In genomic region chr19:4337906-4338440, GRCh38 we compare ENCODE assay signal across 8 cellular contexts. TPM values are rescaled to one million over a fixed set of nuclear protein-coding genes. Genes with fewer than 3 reads are reported as not detected.
DNase-seq lines count a peak whose midpoint lies in the region; TF ChIP-seq lines count a peak whose summit lies in the region.

No MANE protein-coding gene starts in this region.

- H3K4me1 ChIP-seq in HUES48 (ENCODE audit: control insufficient read depth, insufficient read depth, low read length) (peaks cover 9% of the 10 kb centered on the region; the same call in 1 of the 2 replicates), vagina (peaks cover 11% of the 10 kb centered on the region)

- TF ChIP-seq POLR2A in vagina (IDR thresholded peaks at IDR 0.05): no peak

- intact Hi-C loops in vagina (cut with DNase I): no loop called here

- H3K27me3 ChIP-seq in AG04450 (ENCODE audit: control insufficient read depth, insufficient read depth, low read length) (no peaks in the 10 kb centered on the region), HUES48 (ENCODE audit: control insufficient read depth, insufficient read depth, low read length) (no peaks in the 10 kb centered on the region), brain microvascular endothelial cell (replicated peaks) (no peaks in the 10 kb centered on the region), vagina (no peaks in the 10 kb centered on the region)

- H3K9ac ChIP-seq in HUES48 (ENCODE audit: low read depth, low read length): no peak overlapping the region

- in situ Hi-C loops in brain microvascular endothelial cell (cut with HindIII; ENCODE audit: low pct_ligation_motif_present, low sequenced_read_pairs): no loop called here

- H3K4me3 ChIP-seq in AG04450 (ENCODE audit: low read depth, low read length): peak overlapping the region; percentile 55
- peak overlapping the region; percentile 42 for H3K4me3 ChIP-seq in HUES48 (ENCODE audit: low read depth, low read length)
- peak overlapping the region; percentile 40 for H3K4me3 ChIP-seq in brain microvascular endothelial cell (ENCODE audit: low read depth, low read length)
- H3K4me3 ChIP-seq in vagina: peak overlapping the region; percentile 49 to 57

- no peaks in the 10 kb centered on the region for H3K36me3 ChIP-seq in HUES48 (ENCODE audit: control insufficient read depth, insufficient read depth, low read length)
- H3K36me3 ChIP-seq in brain microvascular endothelial cell (replicated peaks): no peaks in the 10 kb centered on the region
- no peaks in the 10 kb centered on the region for H3K36me3 ChIP-seq in vagina

- H3K27ac ChIP-seq in AG04450 (ENCODE audit: low read depth, low read length): peak overlapping the region; percentile 21
- peak overlapping the region; percentile 57 for H3K27ac ChIP-seq in HUES48 (ENCODE audit: low read depth, low read length)
- no peak overlapping the region for H3K27ac ChIP-seq in brain microvascular endothelial cell
- peak overlapping the region; percentile 78 for H3K27ac ChIP-seq in vagina

- CTCF ChIA-PET in AG04450 (lab: Charles Lee): interaction anchor here (0.6 to 1.1 kb wide), 2 partner anchors 17 to 63 kb away, joined by 3 read pairs; no protein-coding TSS in a partner anchor

- TF ChIP-seq CTCF in AG04450 (IDR thresholded peaks at IDR 0.05; ENCODE audit: low read depth, low read length): no peak
- no peak for TF ChIP-seq CTCF in brain microvascular endothelial cell (IDR thresholded peaks at IDR 0.05; ENCODE audit: low read depth, low read length, missing control alignments)
- no peak for TF ChIP-seq CTCF in vagina (IDR thresholded peaks at IDR 0.05)

- DNase-seq in AG04450 (ENCODE audit: low read depth, low spot score) (no peak), brain microvascular endothelial cell (no peak), lung microvascular endothelial cell (ENCODE audit: low read depth in 2 of 2) (peak; percentile 40 to 66), vagina (ENCODE audit: extremely low spot score in 2 of 2) (no peak), dedifferentiated amniotic fluid mesenchymal stem cell (ENCODE audit: extremely low spot score) (no peak), SK-N-DZ (ENCODE audit: low spot score) (no peak)
- no peak for DNase-seq in central memory CD4-positive, alpha-beta T cell

- H3K9me3 ChIP-seq in AG04450 (ENCODE audit: control insufficient read depth, insufficient read depth, low read length) (no peaks in the 10 kb centered on the region), HUES48 (ENCODE audit: control insufficient read depth, insufficient read depth, low read length) (no peaks in the 10 kb centered on the region), vagina (no peaks in the 10 kb centered on the region)

- POLR2A ChIA-PET in AG04450 (lab: Yijun Ruan, JAX): interaction anchor here (1.1 kb wide), 1 partner anchor 10 kb away, joined by 3 read pairs; no protein-coding TSS in a partner anchor

RNA-seq across cellular contexts. Expression of gene STAP2, which starts 0.7 kb away (rescaled TPM):
- 5.3 and 7.4 TPM in 2 replicates for polyA plus RNA-seq in AG04450 (2011; rRNA removed)
- 5.3 and 7.5 TPM in 2 replicates for polyA minus RNA-seq in AG04450 (2011; rRNA and poly(A)+ RNA removed)
- total RNA-seq in lung microvascular endothelial cell: 28.8 and 36.1 TPM in 2 replicates
- total RNA-seq in vagina: 29.2 TPM
- 3.9 and 6.6 TPM in 2 replicates for polyA plus RNA-seq in SK-N-DZ (2014; cell fraction: cytosol; rRNA removed)
- 3.0 and 7.3 TPM in 2 replicates for polyA plus RNA-seq in SK-N-DZ (2014; cell fraction: nucleus; rRNA removed)

RNA-seq across cellular contexts. Expression of gene MPND, which starts 5.4 kb away (rescaled TPM):
- polyA plus RNA-seq in AG04450 (2011; rRNA removed): 5.1 and 6.5 TPM in 2 replicates
- polyA minus RNA-seq in AG04450 (2011; rRNA and poly(A)+ RNA removed): 6.7 TPM in 2 replicates
- 5.2 and 7.7 TPM in 2 replicates for total RNA-seq in lung microvascular endothelial cell
- total RNA-seq in vagina: 10.1 TPM
- 8.7 and 15.5 TPM in 2 replicates for polyA plus RNA-seq in SK-N-DZ (2014; cell fraction: cytosol; rRNA removed)
- polyA plus RNA-seq in SK-N-DZ (2014; cell fraction: nucleus; rRNA removed): 14.1 and 19.4 TPM in 2 replicates

RNA-seq across cellular contexts. Expression of gene FSD1, which starts 33.6 kb away (rescaled TPM):
- polyA plus RNA-seq in AG04450 (2011; rRNA removed): 6.8 and 8.9 TPM in 2 replicates
- polyA minus RNA-seq in AG04450 (2011; rRNA and poly(A)+ RNA removed): 9.4 and 9.6 TPM in 2 replicates
- 2.2 and 10.2 TPM in 2 replicates for total RNA-seq in lung microvascular endothelial cell
- total RNA-seq in vagina: 1.7 TPM
- 127 and 150 TPM in 2 replicates for polyA plus RNA-seq in SK-N-DZ (2014; cell fraction: cytosol; rRNA removed)
- polyA plus RNA-seq in SK-N-DZ (2014; cell fraction: nucleus; rRNA removed): 340 and 346 TPM in 2 replicates

RNA-seq across cellular contexts. Expression of gene TMIGD2, which starts 35.8 kb away (rescaled TPM):
- polyA plus RNA-seq in AG04450 (2011; rRNA removed): not detected in 2 replicates
- polyA minus RNA-seq in AG04450 (2011; rRNA and poly(A)+ RNA removed): not detected in 2 replicates
- total RNA-seq in lung microvascular endothelial cell (not detected in 2 replicates), vagina (not detected)
- polyA plus RNA-seq in SK-N-DZ (2014; cell fraction: cytosol; rRNA removed): 11.5 and 13.9 TPM in 2 replicates
- polyA plus RNA-seq in SK-N-DZ (2014; cell fraction: nucleus; rRNA removed): 0.60 and 3.6 TPM in 2 replicates

RNA-seq across cellular contexts. Expression of gene SHD, which starts 58.9 kb away (rescaled TPM):
- not detected in 2 replicates for polyA plus RNA-seq in AG04450 (2011; rRNA removed)
- not detected in 2 replicates for polyA minus RNA-seq in AG04450 (2011; rRNA and poly(A)+ RNA removed)
- total RNA-seq in lung microvascular endothelial cell: not detected in 2 replicates
- not detected for total RNA-seq in vagina
- 210 and 265 TPM in 2 replicates for polyA plus RNA-seq in SK-N-DZ (2014; cell fraction: cytosol; rRNA removed)
- polyA plus RNA-seq in SK-N-DZ (2014; cell fraction: nucleus; rRNA removed): 520 and 595 TPM in 2 replicates

Comparison
In these comparisons a context has a peak if more than half of its experiments do, and no peak if none do; other contexts are left out.
1. DNase-seq: peak in lung microvascular endothelial cell (2 of 2); none in AG04450 (single experiment), brain microvascular endothelial cell (single experiment), vagina (0 of 2), dedifferentiated amniotic fluid mesenchymal stem cell (single experiment), central memory CD4-positive, alpha-beta T cell (single experiment) and SK-N-DZ (single experiment).
2. Peak in every context shown above with its lines, with median percentiles within 50 percentile points of each other: H3K4me3 ChIP-seq.